ENCODE assay signal across 8 cellular contexts in the genomic region with DNA sequence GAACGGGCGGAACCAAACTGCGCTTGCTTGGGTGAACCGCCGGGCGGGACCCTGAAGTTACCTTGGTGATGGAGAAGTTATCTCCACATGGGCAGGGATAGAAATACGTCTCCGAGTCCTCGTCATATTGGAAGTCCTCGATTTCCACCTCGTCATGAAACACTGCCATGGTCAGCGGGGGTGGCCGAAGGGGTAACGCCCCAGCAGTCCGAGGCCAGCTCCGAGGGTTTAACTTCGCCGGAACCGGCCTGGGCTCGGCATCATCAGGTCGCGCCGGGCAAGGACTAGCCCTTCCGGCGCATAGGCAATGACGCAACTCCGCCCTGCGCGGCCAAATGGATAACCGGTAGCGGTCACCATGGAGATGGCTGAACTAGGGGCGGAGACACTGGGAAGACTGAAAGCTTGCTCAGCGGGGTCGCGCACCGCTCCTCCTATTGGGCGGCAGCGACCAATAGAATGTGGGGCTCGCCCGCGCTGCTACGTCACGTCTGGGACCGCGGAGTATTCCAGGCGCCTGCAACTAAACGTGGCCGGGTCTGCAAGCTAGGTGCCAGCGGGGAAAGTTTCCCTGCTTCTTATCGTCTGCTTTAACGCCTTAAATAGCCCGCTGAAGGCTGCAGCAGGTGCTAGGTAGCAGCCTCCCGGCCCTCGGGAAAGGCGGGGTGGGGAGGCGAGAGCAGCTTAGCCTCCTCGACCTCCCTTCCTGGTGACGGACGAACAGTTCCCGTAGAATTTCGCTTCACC. TPM values are rescaled to one million over a fixed set of nuclear protein-coding genes. Genes with fewer than 3 reads are reported as not detected.
DNase-seq lines count a peak whose midpoint lies in the region; ATAC-seq and TF ChIP-seq lines count a peak whose summit lies in the region.

A gene (minus strand): TSS at position 236 of the 747 bp plus-strand sequence. CDS start 67 bp downstream, at position 169.
A gene with protein sequence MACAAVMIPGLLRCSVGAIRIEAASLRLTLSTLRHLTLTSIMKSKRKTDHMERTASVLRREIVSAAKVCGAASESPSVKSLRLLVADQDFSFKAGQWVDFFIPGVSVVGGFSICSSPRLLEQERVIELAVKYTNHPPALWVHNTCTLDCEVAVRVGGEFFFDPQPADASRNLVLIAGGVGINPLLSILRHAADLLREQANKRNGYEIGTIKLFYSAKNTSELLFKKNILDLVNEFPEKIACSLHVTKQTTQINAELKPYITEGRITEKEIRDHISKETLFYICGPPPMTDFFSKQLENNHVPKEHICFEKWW (plus strand): TSS at position 505 of the 747 bp plus-strand sequence. CDS start 5,741 bp downstream, outside the sequence.

- peaks cover 35% of the 10 kb centered on the region for H3K4me1 ChIP-seq in OCI-LY7 (ENCODE audit: insufficient read depth, low read length, poor library complexity, severe bottlenecking)

- peak within 1 kb of the TSS; percentile 36 for H3K27ac ChIP-seq in OCI-LY7 (ENCODE audit: low read depth, low read length, poor library complexity, severe bottlenecking)

- peaks cover 60% of the 10 kb centered on the region for H3K79me2 ChIP-seq in OCI-LY7 (ENCODE audit: insufficient read depth, low read depth, low read length)

- POLR2A ChIA-PET in OCI-LY7 (lab: Charles Lee): interaction anchor here (0.5 to 1.6 kb wide), 11 partner anchors 10 to 1577 kb away, joined by 3 to 5 read pairs (median 3); no protein-coding TSS in a partner anchor

- H3K9me2 ChIP-seq in OCI-LY7 (ENCODE audit: insufficient read depth, low read length): no peaks in the 10 kb centered on the region

- DNase-seq in DMS 273 (lab: John Stamatoyannopoulos, UW; ENCODE audit: unreplicated experiment) (peak; percentile 99), HuH-7.5 (ENCODE audit: low spot score) (peak; percentile 93), OCI-LY7 (ENCODE audit: low spot score) (peak; percentile 100), activated T-cell treated with anti-CD3 and anti-CD28 coated beads for 1 hour (ENCODE audit: low read depth) (peak; percentile 97), epidermal melanocyte (ENCODE audit: insufficient read length, low spot score) (peak; percentile 89), middle frontal gyrus (ENCODE audit: extremely low spot score, low spot score) (peak; percentile 100)
- DNase-seq in stimulated activated CD8-positive, alpha-beta memory T cell treated with anti-CD3 and anti-CD28 coated beads, Interleukin-2, amount 100 ng/mL, for 48 hours (ENCODE audit: low read depth in 2 of 2): peak; percentile 97 to 99

- H3K36me3 ChIP-seq in OCI-LY7 (ENCODE audit: insufficient read depth, low read length): peaks cover 22% of the 10 kb centered on the region; the same call in 1 of the 2 replicates

- TF ChIP-seq CTCF in OCI-LY7 (conservative IDR thresholded peaks at IDR 0.05; ENCODE audit: low read length): no peak

- no peaks in the 10 kb centered on the region for H4K20me1 ChIP-seq in OCI-LY7 (ENCODE audit: insufficient read depth, low read length)

- no TSS peak for BruUV-seq in OCI-LY7 (replicated peaks; lab: Mats Ljungman, UMichigan)

- CTCF ChIA-PET in OCI-LY7 (lab: Charles Lee; ENCODE audit: unreplicated experiment): interaction anchor here (1.1 kb wide), 1 partner anchor 13 kb away, joined by 3 read pairs; no protein-coding TSS in a partner anchor

- H3K9me3 ChIP-seq in OCI-LY7 (ENCODE audit: low read length): no peaks in the 10 kb centered on the region

- H3K4me2 ChIP-seq in OCI-LY7 (ENCODE audit: low read length): peak within 1 kb of the TSS; percentile 94

- peak within 1 kb of the TSS; percentile 75 for H2AFZ ChIP-seq in OCI-LY7 (ENCODE audit: low read length)

- peak within 1 kb of the TSS; percentile 91 for H3K4me3 ChIP-seq in OCI-LY7 (ENCODE audit: low read depth, low read length, poor library complexity, severe bottlenecking)

- ATAC-seq in GM21526 (IDR thresholded peaks at IDR 0.05; ENCODE audit: low FRiP score, unreplicated experiment): peak; percentile 98

- intact Hi-C loops in OCI-LY7 (cut with micrococcal nuclease; ENCODE audit: unreplicated experiment): no loop called here

RNA-seq across cellular contexts. Expression of the first gene that starts in this region (rescaled TPM):
- total RNA-seq in OCI-LY7 (2014; rRNA removed; shearing (Covaris generic)): 4.8 and 7.3 TPM in 2 replicates
- total RNA-seq in OCI-LY7 (2022): 14.4 and 19.0 TPM in 2 replicates

RNA-seq across cellular contexts. Expression of the second gene that starts in this region (rescaled TPM):
- total RNA-seq in OCI-LY7 (2014; rRNA removed; shearing (Covaris generic)): 16.6 and 18.7 TPM in 2 replicates
- 18.1 and 22.0 TPM in 2 replicates for total RNA-seq in OCI-LY7 (2022)

Comparison
In these comparisons a context has a peak if more than half of its experiments do, and no peak if none do; other contexts are left out.
1. Peak in every context shown above with its lines: DNase-seq, ATAC-seq, H3K4me3 ChIP-seq and H3K27ac ChIP-seq.